In genomic region chr6:26158581-26159416, GRCh38 we compare ENCODE assay signal across 1 cellular context.
TF ChIP-seq lines count a peak whose summit lies in the region.

No MANE protein-coding gene starts in this region.

TF ChIP-seq in K562, 482 proteins besides CTCF, POLR2A, EP300 and RAD21 (continued from another document and continues in another):
- peak; percentile 19 for TF ChIP-seq REST (CRISPR knock-in tag; IDR thresholded peaks at IDR 0.05; ENCODE audit: low read depth)
- TF ChIP-seq PHF21A (IDR thresholded peaks at IDR 0.05; ENCODE audit: borderline replicate concordance, low read depth), result no peak
- TF ChIP-seq HINFP (tag; conservative IDR thresholded peaks at IDR 0.05; ENCODE audit: low read depth), result no peak
- TF ChIP-seq HSF4 (CRISPR knock-in tag; IDR thresholded peaks at IDR 0.05; ENCODE audit: borderline replicate concordance), result no peak
- TF ChIP-seq, protein P1, sequence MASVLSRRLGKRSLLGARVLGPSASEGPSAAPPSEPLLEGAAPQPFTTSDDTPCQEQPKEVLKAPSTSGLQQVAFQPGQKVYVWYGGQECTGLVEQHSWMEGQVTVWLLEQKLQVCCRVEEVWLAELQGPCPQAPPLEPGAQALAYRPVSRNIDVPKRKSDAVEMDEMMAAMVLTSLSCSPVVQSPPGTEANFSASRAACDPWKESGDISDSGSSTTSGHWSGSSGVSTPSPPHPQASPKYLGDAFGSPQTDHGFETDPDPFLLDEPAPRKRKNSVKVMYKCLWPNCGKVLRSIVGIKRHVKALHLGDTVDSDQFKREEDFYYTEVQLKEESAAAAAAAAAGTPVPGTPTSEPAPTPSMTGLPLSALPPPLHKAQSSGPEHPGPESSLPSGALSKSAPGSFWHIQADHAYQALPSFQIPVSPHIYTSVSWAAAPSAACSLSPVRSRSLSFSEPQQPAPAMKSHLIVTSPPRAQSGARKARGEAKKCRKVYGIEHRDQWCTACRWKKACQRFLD (CRISPR knock-in tag; IDR thresholded peaks at IDR 0.05), result no peak
- TF ChIP-seq GTF2A2 (tag; IDR thresholded peaks at IDR 0.05), result no peak
- peak; percentile 75; the same call in 1 of the 2 replicates for TF ChIP-seq KLF10 (CRISPR knock-in tag; IDR thresholded peaks at IDR 0.05)
- no peak for TF ChIP-seq SMC3 (conservative IDR thresholded peaks at IDR 0.05; ENCODE audit: insufficient read depth, low read depth, low read length)
- peak; percentile 98 for TF ChIP-seq CHCHD3 (CRISPR knock-in tag; IDR thresholded peaks at IDR 0.05)
- 0 out of 2 replicates have a peak, but pooled peaks have one; percentile 8 for TF ChIP-seq ZSCAN32 (CRISPR knock-in tag; IDR thresholded peaks at IDR 0.05)
- TF ChIP-seq DPF2 (IDR thresholded peaks at IDR 0.05), result no peak; the same call in 1 of the 2 replicates
- peak; percentile 31; the same call in 1 of the 2 replicates for TF ChIP-seq IRF2 (CRISPR knock-in tag; IDR thresholded peaks at IDR 0.05)
- peak; percentile 94 for TF ChIP-seq RBM22 (IDR thresholded peaks at IDR 0.05; ENCODE audit: low read depth, low read length, poor library complexity, severe bottlenecking)
- no peak for TF ChIP-seq NCOA2 (IDR thresholded peaks at IDR 0.05; ENCODE audit: partially characterized antibody in 2 of 2)
- no peak; the same call in 1 of the 2 replicates for TF ChIP-seq NKRF (IDR thresholded peaks at IDR 0.05; ENCODE audit: borderline replicate concordance)
- peak; percentile 4; the same call in 1 of the 2 replicates for TF ChIP-seq RHOXF2B (CRISPR knock-in tag; conservative IDR thresholded peaks at IDR 0.05)
- peak in 1 of 2 experiments; percentile 70; a peak in 2 of 4 replicates for TF ChIP-seq SRF (CRISPR knock-in tag; IDR thresholded peaks at IDR 0.05)
- TF ChIP-seq HDAC3 (IDR thresholded peaks at IDR 0.05; ENCODE audit: borderline replicate concordance, partially characterized antibody), result peak; percentile 38
- TF ChIP-seq ZNF668 (CRISPR knock-in tag; IDR thresholded peaks at IDR 0.05), result 0 out of 2 replicates have a peak, but pooled peaks have one; percentile 10
- no peak for TF ChIP-seq ZBTB7A (IDR thresholded peaks at IDR 0.05; ENCODE audit: borderline replicate concordance, control insufficient read depth, low read depth, low read length)
- no peak for TF ChIP-seq CAMTA2 (CRISPR knock-in tag; conservative IDR thresholded peaks at IDR 0.05)
- no peak for TF ChIP-seq CHD4 (IDR thresholded peaks at IDR 0.05; ENCODE audit: insufficient read depth, insufficient replicate concordance, low read depth, low read length, poor library complexity, severe bottlenecking)
- no peak for TF ChIP-seq ZNF280A (IDR thresholded peaks at IDR 0.05; ENCODE audit: low read depth, partially characterized antibody)
- TF ChIP-seq, protein P2, sequence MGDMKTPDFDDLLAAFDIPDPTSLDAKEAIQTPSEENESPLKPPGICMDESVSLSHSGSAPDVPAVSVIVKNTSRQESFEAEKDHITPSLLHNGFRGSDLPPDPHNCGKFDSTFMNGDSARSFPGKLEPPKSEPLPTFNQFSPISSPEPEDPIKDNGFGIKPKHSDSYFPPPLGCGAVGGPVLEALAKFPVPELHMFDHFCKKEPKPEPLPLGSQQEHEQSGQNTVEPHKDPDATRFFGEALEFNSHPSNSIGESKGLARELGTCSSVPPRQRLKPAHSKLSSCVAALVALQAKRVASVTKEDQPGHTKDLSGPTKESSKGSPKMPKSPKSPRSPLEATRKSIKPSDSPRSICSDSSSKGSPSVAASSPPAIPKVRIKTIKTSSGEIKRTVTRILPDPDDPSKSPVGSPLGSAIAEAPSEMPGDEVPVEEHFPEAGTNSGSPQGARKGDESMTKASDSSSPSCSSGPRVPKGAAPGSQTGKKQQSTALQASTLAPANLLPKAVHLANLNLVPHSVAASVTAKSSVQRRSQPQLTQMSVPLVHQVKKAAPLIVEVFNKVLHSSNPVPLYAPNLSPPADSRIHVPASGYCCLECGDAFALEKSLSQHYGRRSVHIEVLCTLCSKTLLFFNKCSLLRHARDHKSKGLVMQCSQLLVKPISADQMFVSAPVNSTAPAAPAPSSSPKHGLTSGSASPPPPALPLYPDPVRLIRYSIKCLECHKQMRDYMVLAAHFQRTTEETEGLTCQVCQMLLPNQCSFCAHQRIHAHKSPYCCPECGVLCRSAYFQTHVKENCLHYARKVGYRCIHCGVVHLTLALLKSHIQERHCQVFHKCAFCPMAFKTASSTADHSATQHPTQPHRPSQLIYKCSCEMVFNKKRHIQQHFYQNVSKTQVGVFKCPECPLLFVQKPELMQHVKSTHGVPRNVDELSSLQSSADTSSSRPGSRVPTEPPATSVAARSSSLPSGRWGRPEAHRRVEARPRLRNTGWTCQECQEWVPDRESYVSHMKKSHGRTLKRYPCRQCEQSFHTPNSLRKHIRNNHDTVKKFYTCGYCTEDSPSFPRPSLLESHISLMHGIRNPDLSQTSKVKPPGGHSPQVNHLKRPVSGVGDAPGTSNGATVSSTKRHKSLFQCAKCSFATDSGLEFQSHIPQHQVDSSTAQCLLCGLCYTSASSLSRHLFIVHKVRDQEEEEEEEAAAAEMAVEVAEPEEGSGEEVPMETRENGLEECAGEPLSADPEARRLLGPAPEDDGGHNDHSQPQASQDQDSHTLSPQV (IDR thresholded peaks at IDR 0.05), result no peak
- TF ChIP-seq ZC3H4 (CRISPR knock-in tag; IDR thresholded peaks at IDR 0.05; ENCODE audit: borderline replicate concordance), result peak; percentile 96
- no peak for TF ChIP-seq FOXJ3 (CRISPR knock-in tag; IDR thresholded peaks at IDR 0.05)
- TF ChIP-seq ZNF124 (CRISPR knock-in tag; IDR thresholded peaks at IDR 0.05), result no peak
- TF ChIP-seq, protein P3, sequence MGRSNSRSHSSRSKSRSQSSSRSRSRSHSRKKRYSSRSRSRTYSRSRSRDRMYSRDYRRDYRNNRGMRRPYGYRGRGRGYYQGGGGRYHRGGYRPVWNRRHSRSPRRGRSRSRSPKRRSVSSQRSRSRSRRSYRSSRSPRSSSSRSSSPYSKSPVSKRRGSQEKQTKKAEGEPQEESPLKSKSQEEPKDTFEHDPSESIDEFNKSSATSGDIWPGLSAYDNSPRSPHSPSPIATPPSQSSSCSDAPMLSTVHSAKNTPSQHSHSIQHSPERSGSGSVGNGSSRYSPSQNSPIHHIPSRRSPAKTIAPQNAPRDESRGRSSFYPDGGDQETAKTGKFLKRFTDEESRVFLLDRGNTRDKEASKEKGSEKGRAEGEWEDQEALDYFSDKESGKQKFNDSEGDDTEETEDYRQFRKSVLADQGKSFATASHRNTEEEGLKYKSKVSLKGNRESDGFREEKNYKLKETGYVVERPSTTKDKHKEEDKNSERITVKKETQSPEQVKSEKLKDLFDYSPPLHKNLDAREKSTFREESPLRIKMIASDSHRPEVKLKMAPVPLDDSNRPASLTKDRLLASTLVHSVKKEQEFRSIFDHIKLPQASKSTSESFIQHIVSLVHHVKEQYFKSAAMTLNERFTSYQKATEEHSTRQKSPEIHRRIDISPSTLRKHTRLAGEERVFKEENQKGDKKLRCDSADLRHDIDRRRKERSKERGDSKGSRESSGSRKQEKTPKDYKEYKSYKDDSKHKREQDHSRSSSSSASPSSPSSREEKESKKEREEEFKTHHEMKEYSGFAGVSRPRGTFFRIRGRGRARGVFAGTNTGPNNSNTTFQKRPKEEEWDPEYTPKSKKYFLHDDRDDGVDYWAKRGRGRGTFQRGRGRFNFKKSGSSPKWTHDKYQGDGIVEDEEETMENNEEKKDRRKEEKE (IDR thresholded peaks at IDR 0.05; ENCODE audit: borderline replicate concordance in 1 of 2, control insufficient read depth in 1 of 2, low read depth in 2 of 2, low read length in 1 of 2), result peak in 1 of 2 experiments; percentile 37; a peak in 1 of 4 replicates
- TF ChIP-seq, protein P4, sequence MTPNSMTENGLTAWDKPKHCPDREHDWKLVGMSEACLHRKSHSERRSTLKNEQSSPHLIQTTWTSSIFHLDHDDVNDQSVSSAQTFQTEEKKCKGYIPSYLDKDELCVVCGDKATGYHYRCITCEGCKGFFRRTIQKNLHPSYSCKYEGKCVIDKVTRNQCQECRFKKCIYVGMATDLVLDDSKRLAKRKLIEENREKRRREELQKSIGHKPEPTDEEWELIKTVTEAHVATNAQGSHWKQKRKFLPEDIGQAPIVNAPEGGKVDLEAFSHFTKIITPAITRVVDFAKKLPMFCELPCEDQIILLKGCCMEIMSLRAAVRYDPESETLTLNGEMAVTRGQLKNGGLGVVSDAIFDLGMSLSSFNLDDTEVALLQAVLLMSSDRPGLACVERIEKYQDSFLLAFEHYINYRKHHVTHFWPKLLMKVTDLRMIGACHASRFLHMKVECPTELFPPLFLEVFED (CRISPR knock-in tag; conservative IDR thresholded peaks at IDR 0.05), result 0 out of 2 replicates have a peak, but pooled peaks have one; percentile 7
- no peak for TF ChIP-seq HNRNPUL1 (IDR thresholded peaks at IDR 0.05; ENCODE audit: low read length)
- TF ChIP-seq MEIS2 (IDR thresholded peaks at IDR 0.05; ENCODE audit: partially characterized antibody), result no peak
- no peak for TF ChIP-seq CEBPG (CRISPR knock-in tag; IDR thresholded peaks at IDR 0.05)
- no peak for TF ChIP-seq CEBPG (tag; conservative IDR thresholded peaks at IDR 0.05 in 1 of 2, IDR thresholded peaks at IDR 0.05 in 1 of 2)
- 0 out of 2 replicates have a peak, but pooled peaks have one; percentile 71 for TF ChIP-seq ESRRB (CRISPR knock-in tag; IDR thresholded peaks at IDR 0.05; ENCODE audit: borderline replicate concordance)
- peak; percentile 71; the same call in 1 of the 2 replicates for TF ChIP-seq MYNN (IDR thresholded peaks at IDR 0.05)
- no peak for TF ChIP-seq MYNN (CRISPR knock-in tag; IDR thresholded peaks at IDR 0.05)
- TF ChIP-seq NR0B1 (IDR thresholded peaks at IDR 0.05; ENCODE audit: partially characterized antibody), result no peak
- TF ChIP-seq CBX3 (IDR thresholded peaks at IDR 0.05; ENCODE audit: borderline replicate concordance in 1 of 2, low read length in 2 of 2), result peak in 1 of 2 experiments; percentile 4; a peak in 1 of 3 replicates
- peak; percentile 11 for TF ChIP-seq CCNT2 (IDR thresholded peaks at IDR 0.05; ENCODE audit: borderline replicate concordance, extremely low read depth, insufficient read length, low read depth, low read length)
- TF ChIP-seq ERF (CRISPR knock-in tag; IDR thresholded peaks at IDR 0.05), result peak; percentile 88; the same call in 1 of the 2 replicates
- TF ChIP-seq HMG20A (CRISPR knock-in tag; conservative IDR thresholded peaks at IDR 0.05), result no peak
